ENCODE assay signal across 8 cellular contexts in genomic region chr6:138161434-138162103, GRCh38. TPM values are rescaled to one million over a fixed set of nuclear protein-coding genes. Genes with fewer than 3 reads are reported as not detected.
DNase-seq lines count a peak whose midpoint lies in the region; ATAC-seq and TF ChIP-seq lines count a peak whose summit lies in the region.

Gene ARFGEF3, plus strand, starts transcription at chr6:138161939. Its CDS starts 148 bp downstream, at chr6:138162087.

- POLR2A ChIA-PET in CD4-positive, alpha-beta T cell (lab: Charles Lee): no interaction called here

- peaks cover 84% of the 10 kb centered on the region for H3K27me3 Mint-ChIP-seq in CD4-positive, alpha-beta T cell
- H3K27me3 Mint-ChIP-seq in central memory CD8-positive, alpha-beta T cell: peaks cover 67% of the 10 kb centered on the region

- TF ChIP-seq CTCF in CD4-positive, alpha-beta T cell (IDR thresholded peaks at IDR 0.05): no peak

- peaks cover 69% of the 10 kb centered on the region for H3K27me3 ChIP-seq in CD4-positive, alpha-beta T cell (ENCODE audit: control insufficient read depth, insufficient read depth, low read length)

- no peaks in the 10 kb centered on the region for H3K9me3 Mint-ChIP-seq in CD4-positive, alpha-beta T cell
- no peaks in the 10 kb centered on the region for H3K9me3 Mint-ChIP-seq in central memory CD8-positive, alpha-beta T cell

- intact Hi-C loops in CD4-positive, alpha-beta T cell (cut with DNase I, micrococcal nuclease): no loop called here
- intact Hi-C loops in left colon (cut with DNase I, micrococcal nuclease): no loop called here

- peak in 9 of 10 experiments; percentile 18 to 53 (median 32) for DNase-seq in CD4-positive, alpha-beta T cell
- DNase-seq in KBM-7 (peak; percentile 11), left colon (peak; percentile 47 to 77), cerebellar nuclear complex (lab: John Stamatoyannopoulos, UW) (no peak)
- no peak for DNase-seq in central memory CD8-positive, alpha-beta T cell (ENCODE audit: low spot score in 2 of 2)
- DNase-seq in stimulated activated CD4-positive, alpha-beta T cell treated with anti-CD3 and anti-CD28 coated beads, Interleukin-1b, Interleukin-23, amount 100 ng/mL, for 24 hours (ENCODE audit: low read depth in 4 of 4, low spot score in 1 of 4): peak; percentile 25 to 51 (median 32)

- H3K4me3 Mint-ChIP-seq in CD4-positive, alpha-beta T cell: peak within 1 kb of the TSS; percentile 76
- peak within 1 kb of the TSS; percentile 61 for H3K4me3 Mint-ChIP-seq in central memory CD8-positive, alpha-beta T cell

- no peak within 1 kb of the TSS for H3K27ac ChIP-seq in CD4-positive, alpha-beta T cell (ENCODE audit: low read depth, low read length)

- CTCF ChIA-PET in CD4-positive, alpha-beta T cell (lab: Charles Lee): no interaction called here

- in situ Hi-C loops in KBM-7 (cut with MboI; ENCODE audit: low pct_unique_long_range_greater_than_20kb, low sequenced_read_pairs): no loop called here

- no peak within 1 kb of the TSS for H3K27ac Mint-ChIP-seq in CD4-positive, alpha-beta T cell
- H3K27ac Mint-ChIP-seq in central memory CD8-positive, alpha-beta T cell (ENCODE audit: low read depth): no peak within 1 kb of the TSS

- peak; percentile 83 for ATAC-seq in CD4-positive, alpha-beta T cell (ENCODE audit: poor library complexity)
- ATAC-seq in GM21447 (IDR thresholded peaks at IDR 0.05; ENCODE audit: unreplicated experiment): peak; percentile 65
- peak; percentile 96 to 97 for ATAC-seq in activated CD4-positive, CD25-positive, alpha-beta regulatory T cell treated with anti-CD3 and anti-CD28 coated beads, Interleukin-2, amount 50 U/mL, for 24 hours
- ATAC-seq in central memory CD8-positive, alpha-beta T cell (replicated peaks; ENCODE audit: extremely low read depth, poor library complexity, severe bottlenecking): peak; percentile 82
- peak; percentile 90 for ATAC-seq in left colon

- no peaks in the 10 kb centered on the region for H3K9me3 ChIP-seq in CD4-positive, alpha-beta T cell (ENCODE audit: control insufficient read depth, low read length)

- H3K4me1 Mint-ChIP-seq in CD4-positive, alpha-beta T cell (ENCODE audit: low read depth): peaks cover 15% of the 10 kb centered on the region
- H3K4me1 Mint-ChIP-seq in central memory CD8-positive, alpha-beta T cell: peaks cover 4% of the 10 kb centered on the region

- H3K36me3 Mint-ChIP-seq in CD4-positive, alpha-beta T cell (ENCODE audit: low read depth): no peaks in the 10 kb centered on the region
- no peaks in the 10 kb centered on the region for H3K36me3 Mint-ChIP-seq in central memory CD8-positive, alpha-beta T cell (ENCODE audit: insufficient read depth)

RNA-seq across cellular contexts. Expression of gene ARFGEF3, which starts in this region (rescaled TPM):
- not detected for total RNA-seq in CD4-positive, alpha-beta T cell
- 10 to 100 TPM; 19.1 to 24.8 TPM for total RNA-seq in left colon

Comparison
In these comparisons a context has a peak if more than half of its experiments do, and no peak if none do; other contexts are left out.
1. RNA of gene ARFGEF3 (total RNA-seq): 19.1 to 24.8 TPM in left colon; not detected in CD4-positive, alpha-beta T cell; every median in the first group is over 10 times any median in the second.
2. Peak in DNase-seq and ATAC-seq in CD4-positive, alpha-beta T cell; RNA of the gene not detected or under 1 TPM.
3. DNase-seq: peak in KBM-7 (single experiment), left colon (2 of 2) and stimulated activated CD4-positive, alpha-beta T cell treated with anti-CD3 and anti-CD28 coated beads, Interleukin-1b, Interleukin-23, amount 100 ng/mL, for 24 hours (4 of 4); none in central memory CD8-positive, alpha-beta T cell (0 of 2) and cerebellar nuclear complex (0 of 2).
4. Peak in every context shown above with its lines, with median percentiles within 50 percentile points of each other: ATAC-seq.